In genomic region chr6:105745464-105746129, GRCh38 we compare ENCODE assay signal across 22 cellular contexts.
DNase-seq lines count a peak whose midpoint lies in the region; ATAC-seq, FAIRE-seq and TF ChIP-seq lines count a peak whose summit lies in the region.
"Had no signal": no experiment of that assay in that cellular context is flagged by ENCODE, and none has a peak within 500 bp of the region (broad histone marks: within the 10 kb centered on the region; RNA-seq: fewer than 3 reads in every experiment).

No MANE protein-coding gene starts in this region.

- no peak for TF ChIP-seq POLR2A in GM12878 (IDR thresholded peaks at IDR 0.05; ENCODE audit: low read depth, low read length)

- no peaks in the 10 kb centered on the region for H3K79me2 ChIP-seq in GM12878 (ENCODE audit: control insufficient read depth, insufficient read depth, low read length)

- no peak for TF ChIP-seq EP300 in GM12878 (IDR thresholded peaks at IDR 0.05; ENCODE audit: borderline replicate concordance in 1 of 2, control insufficient read depth in 1 of 2, low read depth in 2 of 2, low read length in 2 of 2)

- intact Hi-C loops in GM12878 (cut with micrococcal nuclease; ENCODE audit: unreplicated experiment), result no loop called here
- intact Hi-C loops in left cardiac atrium (cut with DNase I), result no loop called here

- peaks cover 18% of the 10 kb centered on the region for H3K4me1 ChIP-seq in GM12878 (ENCODE audit: control insufficient read depth, insufficient read depth, low read length)
- H3K4me1 ChIP-seq: ascending aorta, tibial artery had no signal

- SMC1A ChIA-PET in GM12878 (lab: Charles Lee; ENCODE audit: uncharacterized antibody, unreplicated experiment), result interaction anchor here (0.6 to 1.2 kb wide), 3 partner anchors 10 to 314 kb away, joined by 3 to 4 read pairs (median 3); no protein-coding TSS in a partner anchor

- DNase-seq in GM12878 (ENCODE audit: low read depth, low spot score), result no peak
- no peak for DNase-seq in left cardiac atrium
- DNase-seq in NCI-H1694 treated with DMSO at 0.1 percent for 48 hours (lab: John Stamatoyannopoulos, UW), result no peak
- DNase-seq: activated naive CD4-positive, alpha-beta T cell treated with anti-CD3 and anti-CD28 coated beads, Interleukin-2, amount 50 U/mL, for 16 hours; CD8-positive, alpha-beta memory T cell; cerebellar nuclear complex; DND-41; effector CD4-positive, alpha-beta T cell; esophagus squamous epithelium; mesendoderm; naive thymus-derived CD4-positive, alpha-beta T cell; NCI-H2081 treated with DMSO at 0.1 percent for 48 hours; NK-92 treated with Interleukin-12 subunit alpha and Interleukin-12 subunit beta, amount 100 ng/mL, for 24 hours; stimulated activated naive CD4-positive, alpha-beta T cell treated with Interleukin-2 at 50 U/mL for 16 hours; tibial artery had no signal

- H3K4me2 ChIP-seq in GM12878 (ENCODE audit: control insufficient read depth, insufficient read depth), result peak overlapping the region; percentile 12; the same call in 1 of the 2 replicates

- FAIRE-seq in GM12878 (lab: Jason Lieb, UNC), result no peak

- in situ Hi-C loops in GM12878 (cut with MboI), result no loop called here

- H3K9me3 ChIP-seq in GM12878 (replicated peaks; ENCODE audit: control insufficient read depth, insufficient read depth, low read length), result no peaks in the 10 kb centered on the region; the same call in 2 of the 3 replicates
- H3K9me3 ChIP-seq: ascending aorta, esophagus squamous epithelium, tibial artery had no signal

- ATAC-seq in GM18502 (IDR thresholded peaks at IDR 0.05; ENCODE audit: poor library complexity, unreplicated experiment) (peak; percentile 55), GM19395 (IDR thresholded peaks at IDR 0.05; ENCODE audit: unreplicated experiment) (peak; percentile 48), HG03354 (IDR thresholded peaks at IDR 0.05; ENCODE audit: poor library complexity, severe bottlenecking, unreplicated experiment) (peak; percentile 59), GM12878 (peak; percentile 39), GM19324 (IDR thresholded peaks at IDR 0.05; ENCODE audit: low FRiP score, unreplicated experiment) (no peak), left cardiac atrium (no peak), GM18519 (IDR thresholded peaks at IDR 0.05; ENCODE audit: low FRiP score, unreplicated experiment) (no peak)
- ATAC-seq: naive thymus-derived CD4-positive, alpha-beta T cell had no signal

- RAD21 ChIA-PET in GM12878 (lab: Charles Lee; ENCODE audit: unreplicated experiment), result no interaction called here

- no peaks in the 10 kb centered on the region for H3K27me3 ChIP-seq in GM12878 (replicated peaks in 1 of 2; ENCODE audit: control insufficient read depth in 2 of 2, insufficient read depth in 2 of 2, low read length in 1 of 2)
- H3K27me3 ChIP-seq: ascending aorta, esophagus squamous epithelium, tibial artery had no signal

- POLR2A ChIA-PET in GM12878 (lab: Charles Lee), result interaction anchor here (0.6 kb wide), 1 partner anchor 205 kb away, joined by 3 read pairs; no protein-coding TSS in a partner anchor

- TF ChIP-seq CTCF in GM12878 (IDR thresholded peaks at IDR 0.05 in 2 of 3, conservative IDR thresholded peaks at IDR 0.05 in 1 of 3; ENCODE audit: control insufficient read depth in 2 of 3, extremely low read depth in 1 of 3, insufficient read depth in 1 of 3, low read depth in 3 of 3, low read length in 3 of 3), result no peak

- BruUV-seq in GM12878 (replicated peaks; lab: Mats Ljungman, UMichigan), result no TSS peak

- 85% methylated on average over 2 of the region's 2 CpGs for WGBS in GM12878 (ENCODE audit: insufficient coverage, insufficient replicate concordance, low lambda C conversion rate, missing lambda C conversion rate)

- H3K27ac ChIP-seq in GM12878 (ENCODE audit: control insufficient read depth, insufficient read depth), result no peak overlapping the region
- H3K27ac ChIP-seq: ascending aorta, esophagus squamous epithelium, RWPE1, tibial artery had no signal

- CTCF ChIA-PET in GM12878 (lab: Yijun Ruan, JAX), result interaction anchor here (0.8 to 1.6 kb wide), 5 partner anchors 9 to 477 kb away, joined by 3 to 4 read pairs (median 3); no protein-coding TSS in a partner anchor

- no peaks in the 10 kb centered on the region for H4K20me1 ChIP-seq in GM12878 (ENCODE audit: control insufficient read depth, insufficient read depth)

- no peak overlapping the region for H3K4me3 ChIP-seq in GM12878
- H3K4me3 ChIP-seq: ascending aorta, esophagus squamous epithelium, tibial artery had no signal

- H3K36me3 ChIP-seq in GM12878 (ENCODE audit: control insufficient read depth in 2 of 2, insufficient read depth in 2 of 2, low read length in 1 of 2), result no peaks in the 10 kb centered on the region
- H3K36me3 ChIP-seq: ascending aorta, esophagus squamous epithelium, tibial artery had no signal

- no peak for TF ChIP-seq RAD21 in GM12878 (IDR thresholded peaks at IDR 0.05; ENCODE audit: insufficient read depth, low read depth, low read length)

- no peak overlapping the region for H3K9ac ChIP-seq in GM12878 (ENCODE audit: control insufficient read depth, insufficient read depth, low read length)

- no peak overlapping the region for H2AFZ ChIP-seq in GM12878 (ENCODE audit: control insufficient read depth, low read depth, low read length)

TF ChIP-seq in GM12878, 131 proteins besides CTCF, POLR2A, EP300 and RAD21:
- TF ChIP-seq HCFC1 (IDR thresholded peaks at IDR 0.05; ENCODE audit: low read length) (no peak), MAX (IDR thresholded peaks at IDR 0.05; ENCODE audit: low read depth, low read length) (no peak), JUNB (IDR thresholded peaks at IDR 0.05) (0 out of 2 replicates have a peak, but pooled peaks have one; percentile 20), CBX3 (IDR thresholded peaks at IDR 0.05; ENCODE audit: borderline replicate concordance, low read depth) (no peak)
TF ChIP-seq in GM12878: peak in this region for 1.

Comparison
In these comparisons a context has a peak if more than half of its experiments do, and no peak if none do; other contexts are left out.
1. ATAC-seq: peak in GM18502 (single experiment), GM19395 (single experiment), HG03354 (single experiment) and GM12878 (single experiment); none in GM19324 (single experiment), left cardiac atrium (0 of 2) and GM18519 (single experiment).